8 cellular contexts compared by ENCODE assay signal in the genomic region with DNA sequence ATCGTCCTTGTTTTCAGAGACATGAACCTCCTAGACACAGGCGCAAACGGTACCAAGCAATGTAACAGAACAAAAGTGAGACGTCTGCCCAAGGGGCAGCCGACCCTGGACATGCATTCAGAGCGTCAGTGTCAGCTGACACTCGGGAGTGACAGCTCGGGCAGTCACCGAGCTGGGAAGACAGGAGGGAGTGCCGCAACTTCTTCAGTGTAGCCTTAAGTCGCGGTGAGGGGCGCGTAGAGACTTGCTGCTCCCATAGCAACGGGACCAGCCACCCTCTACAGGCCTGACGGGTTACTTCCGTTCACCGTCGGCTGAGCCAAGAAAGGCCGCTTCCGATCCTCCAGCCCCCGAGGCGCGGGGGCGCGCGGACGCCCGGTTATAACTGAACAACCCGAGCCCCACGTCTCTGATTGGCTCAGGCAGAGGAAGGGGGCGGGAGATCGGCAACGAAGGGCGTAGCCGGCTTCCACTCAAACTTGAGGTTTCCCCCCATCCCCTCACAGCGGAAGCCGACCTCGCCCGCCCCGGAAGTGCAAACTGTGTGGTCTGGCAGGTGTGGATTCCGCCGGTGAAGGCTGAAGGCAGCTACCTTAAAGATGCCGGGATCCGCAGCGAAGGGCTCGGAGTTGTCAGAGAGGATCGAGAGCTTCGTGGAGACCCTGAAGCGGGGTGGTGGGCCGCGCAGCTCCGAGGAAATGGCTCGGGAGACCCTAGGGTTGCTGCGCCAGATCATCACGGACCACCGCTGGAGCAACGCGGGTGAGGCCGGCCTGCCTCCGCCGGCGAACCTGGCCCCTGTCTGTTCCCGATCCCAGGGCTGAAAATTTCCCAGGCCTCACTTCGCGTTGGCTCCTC. TPM values are rescaled to one million over a fixed set of nuclear protein-coding genes. Genes with fewer than 3 reads are reported as not detected.
DNase-seq lines count a peak whose midpoint lies in the region; ATAC-seq and TF ChIP-seq lines count a peak whose summit lies in the region.

Gene EIF2B2 (plus strand): TSS at position 530 of the 858 bp plus-strand sequence. CDS start 70 bp downstream, at position 600.

- peaks cover 20% of the 10 kb centered on the region for H3K36me3 ChIP-seq in OCI-LY3 (replicated peaks; ENCODE audit: low read depth, low read length)

- no peaks in the 10 kb centered on the region for H3K9me3 Mint-ChIP-seq in endothelial cell (ENCODE audit: unreplicated experiment)

- no peak; the same call in 1 of the 2 replicates for TF ChIP-seq CTCF in OCI-LY3 (IDR thresholded peaks at IDR 0.05; ENCODE audit: low read depth, low read length)
- no peak for TF ChIP-seq CTCF in endothelial cell (IDR thresholded peaks at IDR 0.05; ENCODE audit: unreplicated experiment)

- H4K20me1 ChIP-seq in OCI-LY3 (ENCODE audit: insufficient read depth, low read length) = no peaks in the 10 kb centered on the region

- H3K4me2 ChIP-seq in OCI-LY3 (ENCODE audit: low read length) = peak within 1 kb of the TSS; percentile 99

- H3K27ac ChIP-seq in OCI-LY3 (ENCODE audit: low read length) = peak within 1 kb of the TSS; percentile 44

- no peaks in the 10 kb centered on the region for H3K9me3 ChIP-seq in OCI-LY3 (ENCODE audit: insufficient read depth, low read length)

- H3K9ac ChIP-seq in OCI-LY3 (ENCODE audit: low read length) = peak within 1 kb of the TSS; percentile 70

- ATAC-seq in GM21515 (IDR thresholded peaks at IDR 0.05; ENCODE audit: unreplicated experiment) = peak; percentile 96

- peaks cover 12% of the 10 kb centered on the region for H3K4me1 ChIP-seq in OCI-LY3 (ENCODE audit: low read length)

- peaks cover 17% of the 10 kb centered on the region for H3K79me2 ChIP-seq in OCI-LY3 (ENCODE audit: low read length)

- H3K27ac Mint-ChIP-seq in endothelial cell (ENCODE audit: unreplicated experiment) = peak within 1 kb of the TSS; percentile 91

- peak within 1 kb of the TSS; percentile 99 for H2AFZ ChIP-seq in OCI-LY3 (ENCODE audit: low read depth, low read length)

- peak within 1 kb of the TSS; percentile 90 for H3K4me3 ChIP-seq in OCI-LY3 (ENCODE audit: low read length)

- peak; percentile 98 for DNase-seq in D341Med (ENCODE audit: low spot score)
- peak; percentile 91 for DNase-seq in HuH-7 (ENCODE audit: low spot score)
- peak; percentile 98 for DNase-seq in activated CD8-positive, alpha-beta memory T cell treated with anti-CD3 and anti-CD28 coated beads, Interleukin-2, amount 50 U/mL, for 48 hours
- peak; percentile 90 for DNase-seq in endothelial cell (ENCODE audit: low spot score)
- DNase-seq in midbrain (lab: John Stamatoyannopoulos, UW) = peak; percentile 98
- peak; percentile 97 for DNase-seq in stimulated activated CD8-positive, alpha-beta memory T cell treated with anti-CD3 and anti-CD28 coated beads, Interleukin-2, amount 100 ng/mL, for 1 hour (ENCODE audit: low read depth in 2 of 2)

- peaks cover 3% of the 10 kb centered on the region for H3K27me3 Mint-ChIP-seq in endothelial cell (ENCODE audit: unreplicated experiment)

- no peaks in the 10 kb centered on the region for H3K27me3 ChIP-seq in OCI-LY3 (ENCODE audit: low read depth, low read length)

- peaks cover 14% of the 10 kb centered on the region for H3K36me3 Mint-ChIP-seq in endothelial cell (ENCODE audit: low read depth, unreplicated experiment)

- peaks cover 20% of the 10 kb centered on the region for H3K4me1 Mint-ChIP-seq in endothelial cell (ENCODE audit: unreplicated experiment)

- H3K4me3 Mint-ChIP-seq in endothelial cell (ENCODE audit: unreplicated experiment) = peak within 1 kb of the TSS; percentile 98

RNA-seq across cellular contexts. Expression of gene EIF2B2, which starts in this region (rescaled TPM):
- 31.8 TPM for total RNA-seq in endothelial cell (ENCODE audit: unreplicated experiment)

Comparison
In these comparisons a context has a peak if more than half of its experiments do, and no peak if none do; other contexts are left out.
1. Peak in every context shown above with its lines: DNase-seq, ATAC-seq, H3K4me3 ChIP-seq and H3K27ac ChIP-seq.